In genomic region chr6:150229775-150230561, GRCh38 we compare ENCODE assay signal across 13 cellular contexts.
DNase-seq lines count a peak whose midpoint lies in the region; ATAC-seq and TF ChIP-seq lines count a peak whose summit lies in the region.
"Had no signal": no experiment of that assay in that cellular context is flagged by ENCODE, and none has a peak within 500 bp of the region (broad histone marks: within the 10 kb centered on the region; RNA-seq: fewer than 3 reads in every experiment).

No MANE protein-coding gene starts in this region.

- no peak overlapping the region for H3K4me3 ChIP-seq in mammary epithelial cell (replicated peaks in 1 of 3; ENCODE audit: insufficient read depth in 1 of 3, low read depth in 2 of 3, low read length in 3 of 3)
- H3K4me3 ChIP-seq in mesodermal cell (ENCODE audit: extremely low read depth, insufficient read depth, low read length, poor library complexity, severe bottlenecking) = no peak overlapping the region
- H3K4me3 ChIP-seq in thyroid gland (replicated peaks in 1 of 3) = no peak overlapping the region

- dilution Hi-C loops in mammary epithelial cell (cut with HindIII; ENCODE audit: low sequenced_read_pairs) = loop anchor here (5.0 kb wide), 1 partner anchor 88 kb away; the partner anchor contains the start of gene PPP1R14C

- H4K20me1 ChIP-seq in mammary epithelial cell (ENCODE audit: insufficient read depth, low read length) = no peaks in the 10 kb centered on the region

- CTCF ChIA-PET in mammary epithelial cell (lab: Charles Lee; ENCODE audit: low non-redundant PET) = no interaction called here

- H3K36me3 ChIP-seq in mammary epithelial cell (ENCODE audit: insufficient read depth, low read length) = no peaks in the 10 kb centered on the region
- H3K36me3 ChIP-seq in mesodermal cell (ENCODE audit: control insufficient read depth, insufficient read depth, low read length) = no peaks in the 10 kb centered on the region
- no peaks in the 10 kb centered on the region for H3K36me3 ChIP-seq in thyroid gland

- peak overlapping the region; percentile 24 for H3K4me2 ChIP-seq in mammary epithelial cell (ENCODE audit: insufficient read depth, low read depth, low read length)

- H3K9ac ChIP-seq in mammary epithelial cell (ENCODE audit: insufficient read depth, low read length) = no peak overlapping the region

- intact Hi-C loops in mammary epithelial cell (cut with micrococcal nuclease) (no loop called here), thyroid gland (cut with DNase I) (no loop called here)

- H3K27me3 ChIP-seq in mammary epithelial cell (ENCODE audit: insufficient read depth, low read length) (no peaks in the 10 kb centered on the region), thyroid gland (no peaks in the 10 kb centered on the region)

- peaks cover 38% of the 10 kb centered on the region for H3K79me2 ChIP-seq in mammary epithelial cell (ENCODE audit: insufficient read depth, low read length)

- in situ Hi-C loops in mammary epithelial cell (cut with MboI; ENCODE audit: low sequenced_read_pairs in 2 of 2) = no loop called here

- no TSS peak for BruUV-seq in mammary epithelial cell (replicated peaks; lab: Mats Ljungman, UMichigan)

- no peak for TF ChIP-seq CTCF in mammary epithelial cell (conservative IDR thresholded peaks at IDR 0.05 in 1 of 2, IDR thresholded peaks at IDR 0.05 in 1 of 2; ENCODE audit: extremely low read depth in 1 of 2, insufficient read depth in 1 of 2, low read depth in 1 of 2, low read length in 2 of 2)
- TF ChIP-seq CTCF in thyroid gland (IDR thresholded peaks at IDR 0.05) = no peak

- ATAC-seq in HG03439 (IDR thresholded peaks at IDR 0.05; ENCODE audit: unreplicated experiment) (no peak), HG03521 (IDR thresholded peaks at IDR 0.05; ENCODE audit: unreplicated experiment) (no peak)
- ATAC-seq: right cardiac atrium had no signal

- H3K4me1 ChIP-seq in mammary epithelial cell (ENCODE audit: insufficient read depth, low read length) = peaks cover 45% of the 10 kb centered on the region
- peaks cover 19% of the 10 kb centered on the region for H3K4me1 ChIP-seq in mesodermal cell (ENCODE audit: control insufficient read depth, insufficient read depth, low read length, poor library complexity, severe bottlenecking)
- H3K4me1 ChIP-seq in thyroid gland = peaks cover 9 to 10% of the 10 kb centered on the region in 2 donors

- H2AFZ ChIP-seq in mammary epithelial cell (ENCODE audit: low read depth, low read length) = no peak overlapping the region

- DNase-seq in Daoy (ENCODE audit: low read depth) (peak; percentile 90), HT1080 (ENCODE audit: low read depth) (peak; percentile 57), mammary epithelial cell (peak; percentile 85), thyroid gland (no peak)
- no peak for DNase-seq in effector CD4-positive, alpha-beta T cell
- DNase-seq: activated CD4-positive, alpha-beta T cell treated with anti-CD3 and anti-CD28 coated beads, Interleukin-2, amount 10 ng/mL, durations not matched to agents 7 days and 5 days; activated effector memory CD4-positive, alpha-beta T cell treated with Interleukin-2 at 50 U/mL for 16 hours; HCEC 1CT; NCI-H1436; right cardiac atrium had no signal

- peak overlapping the region; percentile 45 for H3K27ac ChIP-seq in mammary epithelial cell (ENCODE audit: insufficient read depth, low read depth, low read length)
- H3K27ac ChIP-seq in mesodermal cell (ENCODE audit: low read depth, low read length, severe bottlenecking) = peak overlapping the region; percentile 59
- no peak overlapping the region for H3K27ac ChIP-seq in thyroid gland

- 70% methylated on average over 9 of the region's 9 CpGs for WGBS in mammary epithelial cell (ENCODE audit: low coverage, missing lambda C conversion rate)
- WGBS in mesodermal cell (ENCODE audit: insufficient coverage in 2 of 2), 2 experiments = 49 to 57% methylated on average over 4 of the region's 9 CpGs
- 89 to 91% methylated on average over 9 of the region's 9 CpGs for WGBS in thyroid gland, 2 donors

- TF ChIP-seq POLR2A in thyroid gland (IDR thresholded peaks at IDR 0.05) = no peak

- H3K9me3 ChIP-seq in mammary epithelial cell (replicated peaks; ENCODE audit: insufficient read depth, low read length) (no peaks in the 10 kb centered on the region), mesodermal cell (ENCODE audit: control insufficient read depth, low read length) (no peaks in the 10 kb centered on the region), thyroid gland (no peaks in the 10 kb centered on the region)

Comparison
In these comparisons a context has a peak if more than half of its experiments do, and no peak if none do; other contexts are left out.
1. DNase-seq: peak in Daoy (single experiment), HT1080 (single experiment) and mammary epithelial cell (single experiment); none in effector CD4-positive, alpha-beta T cell (single experiment) and thyroid gland (0 of 2).
2. H3K27ac ChIP-seq: peak in mammary epithelial cell (single experiment) and mesodermal cell (single experiment); none in thyroid gland (0 of 3).